ENCODE assay signal across 32 cellular contexts in genomic region chr15:68992696-68993095, GRCh38. TPM values are rescaled to one million over a fixed set of nuclear protein-coding genes. Genes with fewer than 3 reads are reported as not detected.
"Had no signal": no experiment of that assay in that cellular context is flagged by ENCODE, and none has a peak within 500 bp of the region (broad histone marks: within the 10 kb centered on the region; RNA-seq: fewer than 3 reads in every experiment).

No MANE protein-coding gene starts in this region.

- H3K27me3 ChIP-seq: ascending aorta, brain microvascular endothelial cell, gastrocnemius medialis, neural progenitor cell, tibial nerve had no signal

- ATAC-seq: activated CD4-positive, alpha-beta T cell treated with anti-CD3 and anti-CD28 coated beads for 36 hours; gastrocnemius medialis; naive thymus-derived CD8-positive, alpha-beta T cell; psoas muscle; stimulated activated naive B cell treated with anti-CD40 and anti-IgM and Interleukin-4, amounts not matched to agents 10 μg/mL and 1 μg/mL and 100 μg/mL, for 72 hours had no signal

- H3K4me1 ChIP-seq: ascending aorta, neural progenitor cell, psoas muscle, tibial nerve had no signal

- H3K4me3 Mint-ChIP-seq: activated CD4-positive, alpha-beta T cell treated with anti-CD3 and anti-CD28 coated beads for 36 hours; activated naive CD4-positive, alpha-beta T cell treated with anti-CD3 and anti-CD28 coated beads, Interleukin-2, amount 10 ng/mL, durations not matched to agents 7 days and 5 days; activated naive CD8-positive, alpha-beta T cell treated with anti-CD3 and anti-CD28 coated beads, Interleukin-2, amount 10 ng/mL, durations not matched to agents 7 days and 5 days; activated T-cell treated with anti-CD3 and anti-CD28 coated beads, Interleukin-2, amount 50 U/mL, for 24 hours; naive thymus-derived CD8-positive, alpha-beta T cell; neural progenitor cell; stimulated activated naive B cell treated with anti-CD40 and anti-IgM and Interleukin-4, amounts not matched to agents 10 μg/mL and 1 μg/mL and 100 μg/mL, for 72 hours; T-helper 1 cell treated with Interleukin-12 subunit alpha and Interleukin-12 subunit beta and Interleukin-4 antibody, amounts not matched to agents 30 μg/mL and 1 μg/mL, for 36 hours had no signal

- H3K9me3 ChIP-seq: ascending aorta, gastrocnemius medialis, left ventricle myocardium inferior, psoas muscle, suprapubic skin, tibial nerve had no signal

- H3K4me1 Mint-ChIP-seq: activated CD4-positive, alpha-beta T cell treated with anti-CD3 and anti-CD28 coated beads for 36 hours; activated naive CD4-positive, alpha-beta T cell treated with anti-CD3 and anti-CD28 coated beads, Interleukin-2, amount 10 ng/mL, durations not matched to agents 7 days and 5 days; activated naive CD8-positive, alpha-beta T cell treated with anti-CD3 and anti-CD28 coated beads, Interleukin-2, amount 10 ng/mL, durations not matched to agents 7 days and 5 days; naive thymus-derived CD8-positive, alpha-beta T cell; stimulated activated naive B cell treated with anti-CD40 and anti-IgM and Interleukin-4, amounts not matched to agents 10 μg/mL and 1 μg/mL and 100 μg/mL, for 72 hours had no signal

- H3K9me3 Mint-ChIP-seq: activated naive CD4-positive, alpha-beta T cell treated with anti-CD3 and anti-CD28 coated beads, Interleukin-2, amount 10 ng/mL, durations not matched to agents 7 days and 5 days; activated naive CD8-positive, alpha-beta T cell treated with anti-CD3 and anti-CD28 coated beads, Interleukin-2, amount 10 ng/mL, durations not matched to agents 7 days and 5 days; activated T-cell treated with anti-CD3 and anti-CD28 coated beads, Interleukin-2, amount 50 U/mL, for 24 hours; naive thymus-derived CD8-positive, alpha-beta T cell; stimulated activated naive B cell treated with anti-CD40 and anti-IgM and Interleukin-4, amounts not matched to agents 10 μg/mL and 1 μg/mL and 100 μg/mL, for 72 hours; T-helper 1 cell treated with Interleukin-12 subunit alpha and Interleukin-12 subunit beta and Interleukin-4 antibody, amounts not matched to agents 30 μg/mL and 1 μg/mL, for 36 hours had no signal

- H3K36me3 Mint-ChIP-seq: activated naive CD4-positive, alpha-beta T cell treated with anti-CD3 and anti-CD28 coated beads, Interleukin-2, amount 10 ng/mL, durations not matched to agents 7 days and 5 days; activated naive CD8-positive, alpha-beta T cell treated with anti-CD3 and anti-CD28 coated beads, Interleukin-2, amount 10 ng/mL, durations not matched to agents 7 days and 5 days; naive thymus-derived CD8-positive, alpha-beta T cell; neural progenitor cell; stimulated activated naive B cell treated with anti-CD40 and anti-IgM and Interleukin-4, amounts not matched to agents 10 μg/mL and 1 μg/mL and 100 μg/mL, for 72 hours had no signal

- H3K27ac Mint-ChIP-seq: activated CD4-positive, alpha-beta T cell treated with anti-CD3 and anti-CD28 coated beads for 36 hours; activated naive CD4-positive, alpha-beta T cell treated with anti-CD3 and anti-CD28 coated beads, Interleukin-2, amount 10 ng/mL, durations not matched to agents 7 days and 5 days; activated naive CD8-positive, alpha-beta T cell treated with anti-CD3 and anti-CD28 coated beads, Interleukin-2, amount 10 ng/mL, durations not matched to agents 7 days and 5 days; activated T-cell treated with anti-CD3 and anti-CD28 coated beads, Interleukin-2, amount 50 U/mL, for 24 hours; naive thymus-derived CD8-positive, alpha-beta T cell; neural progenitor cell; stimulated activated naive B cell treated with anti-CD40 and anti-IgM and Interleukin-4, amounts not matched to agents 10 μg/mL and 1 μg/mL and 100 μg/mL, for 72 hours; T-helper 1 cell treated with Interleukin-12 subunit alpha and Interleukin-12 subunit beta and Interleukin-4 antibody, amounts not matched to agents 30 μg/mL and 1 μg/mL, for 36 hours had no signal

- H3K36me3 ChIP-seq: ascending aorta, brain microvascular endothelial cell, gastrocnemius medialis, left ventricle myocardium inferior, neural progenitor cell, suprapubic skin, tibial nerve had no signal

- FAIRE-seq: colon, endometrium had no signal

- H3K27ac ChIP-seq: ascending aorta, brain microvascular endothelial cell, gastrocnemius medialis, left ventricle myocardium inferior, neural progenitor cell, parathyroid adenoma, psoas muscle, suprapubic skin, tibial nerve had no signal

- DNase-seq: activated CD4-positive, alpha-beta T cell treated with anti-CD3 and anti-CD28 coated beads for 36 hours; activated CD4-positive, CD25-positive, alpha-beta regulatory T cell; activated CD8-positive, alpha-beta memory T cell treated with anti-CD3 and anti-CD28 coated beads, Interleukin-2, amount 50 U/mL, for 48 hours; activated gamma-delta T cell; activated naive CD4-positive, alpha-beta T cell treated with anti-CD3 and anti-CD28 coated beads, Interleukin-2, amount 10 ng/mL, durations not matched to agents 7 days and 5 days; activated naive CD8-positive, alpha-beta T cell treated with anti-CD3 and anti-CD28 coated beads, Interleukin-2, amount 10 ng/mL, durations not matched to agents 7 days and 5 days; activated T-cell treated with anti-CD3 and anti-CD28 coated beads, Interleukin-2, amount 50 U/mL, for 24 hours; brain microvascular endothelial cell; effector CD8-positive, alpha-beta T cell; gastrocnemius medialis; glutamatergic neuron; islet precursor cell; left ventricle myocardium inferior; midbrain; naive thymus-derived CD8-positive, alpha-beta T cell; occipital lobe; psoas muscle; stimulated activated CD4-positive, alpha-beta T cell treated with anti-CD3 and anti-CD28 coated beads, Interleukin-15, amount 100 ng/mL, for 24 hours; stimulated activated CD4-positive, alpha-beta T cell treated with anti-CD3 and anti-CD28 coated beads, Interleukin-2, amount 100 ng/mL, for 24 hours; stimulated activated naive B cell treated with anti-CD40 and anti-IgM and Interleukin-4, amounts not matched to agents 10 μg/mL and 1 μg/mL and 100 μg/mL, for 72 hours; SW 1271 had no signal

- H3K4me3 ChIP-seq: ascending aorta, gastrocnemius medialis, left ventricle myocardium inferior, neural progenitor cell, psoas muscle, suprapubic skin, tibial nerve had no signal

RNA-seq across cellular contexts. Expression of gene NOX5, which starts 21.8 kb away (rescaled TPM):
- total RNA-seq: activated CD4-positive, alpha-beta T cell treated with anti-CD3 and anti-CD28 coated beads for 36 hours; activated CD8-positive, alpha-beta memory T cell treated with anti-CD3 and anti-CD28 coated beads for 36 hours; dermis microvascular lymphatic vessel endothelial cell; gastrocnemius medialis; left ventricle myocardium inferior; lung microvascular endothelial cell had no signal
- polyA plus RNA-seq: naive thymus-derived CD8-positive, alpha-beta T cell had no signal
